In genomic region chr16:66605177-66605999, GRCh38 we compare ENCODE assay signal across 8 cellular contexts. TPM values are rescaled to one million over a fixed set of nuclear protein-coding genes. Genes with fewer than 3 reads are reported as not detected.
DNase-seq lines count a peak whose midpoint lies in the region; ATAC-seq and TF ChIP-seq lines count a peak whose summit lies in the region.

No MANE protein-coding gene starts in this region.

- H3K4me3 ChIP-seq in endodermal cell (ENCODE audit: low read length) (peak overlapping the region; percentile 87), mucosa of descending colon (peak overlapping the region; percentile 34), thoracic aorta (peak overlapping the region; percentile 90)

- TF ChIP-seq CTCF in WTC11 (IDR thresholded peaks at IDR 0.05) (no peak), endodermal cell (conservative IDR thresholded peaks at IDR 0.05) (no peak), mucosa of descending colon (IDR thresholded peaks at IDR 0.05) (no peak), thoracic aorta (IDR thresholded peaks at IDR 0.05) (no peak)

- H3K36me3 ChIP-seq in endodermal cell (ENCODE audit: control insufficient read depth, insufficient read depth, low read length) (peaks cover 33% of the 10 kb centered on the region), mucosa of descending colon (ENCODE audit: low read depth) (no peaks in the 10 kb centered on the region), thoracic aorta (peaks cover 10% of the 10 kb centered on the region)

- H3K27ac Mint-ChIP-seq in WTC11 (no peak overlapping the region), endodermal cell (no peak overlapping the region)

- CTCF ChIA-PET in WTC11 (lab: Charles Lee) = no interaction called here

- H3K36me3 Mint-ChIP-seq in WTC11 (peaks cover 8% of the 10 kb centered on the region; the same call in 1 of the 2 replicates), endodermal cell (ENCODE audit: low read depth) (peaks cover 9% of the 10 kb centered on the region)

- H3K27me3 ChIP-seq in endodermal cell (ENCODE audit: control insufficient read depth, insufficient read depth, low read length, poor library complexity, severe bottlenecking) = no peaks in the 10 kb centered on the region
- no peaks in the 10 kb centered on the region for H3K27me3 ChIP-seq in thoracic aorta (replicated peaks; ENCODE audit: insufficient read depth)

- DNase-seq in WTC11 (ENCODE audit: low spot score) (peak; percentile 60), endodermal cell (peak; percentile 83), mucosa of descending colon (peak; percentile 46 to 67 (median 65)), thoracic aorta (ENCODE audit: low spot score) (no peak)
- no peak for DNase-seq in activated CD4-positive, CD25-positive, alpha-beta regulatory T cell (lab: John Stamatoyannopoulos, UW)

- ATAC-seq in GM18511 (IDR thresholded peaks at IDR 0.05; ENCODE audit: unreplicated experiment) = peak; percentile 14
- peak; percentile 2 for ATAC-seq in HG03175 (IDR thresholded peaks at IDR 0.05; ENCODE audit: unreplicated experiment)
- ATAC-seq in WTC11 = no peak; the same call in 1 of the 2 replicates
- peak; percentile 37 for ATAC-seq in mucosa of descending colon
- ATAC-seq in thoracic aorta (ENCODE audit: insufficient number of reproducible peaks, low FRiP score, low read depth) = peak; percentile 37
- ATAC-seq in GM21526 (IDR thresholded peaks at IDR 0.05; ENCODE audit: low FRiP score, unreplicated experiment) = no peak

- H3K4me1 Mint-ChIP-seq in WTC11 = peaks cover 31% of the 10 kb centered on the region
- peaks cover 26% of the 10 kb centered on the region for H3K4me1 Mint-ChIP-seq in endodermal cell

- H3K9me3 ChIP-seq in endodermal cell (ENCODE audit: control insufficient read depth, low read length) (no peaks in the 10 kb centered on the region), mucosa of descending colon (no peaks in the 10 kb centered on the region), thoracic aorta (no peaks in the 10 kb centered on the region)

- H3K9me3 Mint-ChIP-seq in WTC11 (no peaks in the 10 kb centered on the region), endodermal cell (no peaks in the 10 kb centered on the region)

- H3K4me1 ChIP-seq in endodermal cell (ENCODE audit: control insufficient read depth, insufficient read depth, low read length) = peaks cover 12% of the 10 kb centered on the region
- peaks cover 17% of the 10 kb centered on the region for H3K4me1 ChIP-seq in mucosa of descending colon (ENCODE audit: low read depth)
- peaks cover 9 to 25% of the 10 kb centered on the region in 2 donors for H3K4me1 ChIP-seq in thoracic aorta (ENCODE audit: control insufficient read depth in 1 of 2, low read depth in 2 of 2)

- H3K27me3 Mint-ChIP-seq in WTC11 (ENCODE audit: low read depth) (peaks cover 6% of the 10 kb centered on the region; the same call in 1 of the 2 replicates), endodermal cell (ENCODE audit: insufficient read depth) (peaks cover 7% of the 10 kb centered on the region)

- POLR2A ChIA-PET in WTC11 (lab: Charles Lee) = no interaction called here

- peak overlapping the region; percentile 63 for H3K9ac ChIP-seq in endodermal cell (ENCODE audit: extremely low read depth, low read length, poor library complexity, severe bottlenecking)

- intact Hi-C loops in mucosa of descending colon (cut with DNase I, micrococcal nuclease) = loop anchor here in 1 of 2 donors (10.0 kb wide), 1 partner anchor 201 kb away; no protein-coding TSS in a partner anchor

- WGBS in endodermal cell (ENCODE audit: insufficient coverage in 1 of 2, insufficient read length in 1 of 2), 2 experiments = 5 to 20% methylated on average over 1 to 62 of the region's 62 CpGs

- H3K27ac ChIP-seq in endodermal cell (ENCODE audit: low read depth, low read length) = peak overlapping the region; percentile 38
- H3K27ac ChIP-seq in thoracic aorta = peak overlapping the region; percentile 80 to 83

- peak overlapping the region; percentile 56 for H3K4me3 Mint-ChIP-seq in WTC11
- peak overlapping the region; percentile 72 for H3K4me3 Mint-ChIP-seq in endodermal cell

TF ChIP-seq in WTC11, 78 proteins besides CTCF, POLR2A, EP300 and RAD21:
- TF ChIP-seq ZNF671 (CRISPR knock-in tag; IDR thresholded peaks at IDR 0.05) (no peak), ZNF121 (CRISPR knock-in tag; IDR thresholded peaks at IDR 0.05) (peak; percentile 21; the same call in 1 of the 2 replicates), NR3C1 (CRISPR knock-in tag; conservative IDR thresholded peaks at IDR 0.05; ENCODE audit: low read depth) (0 out of 2 replicates have a peak, but pooled peaks have one; percentile 32), GTF2I (CRISPR knock-in tag; conservative IDR thresholded peaks at IDR 0.05) (peak; percentile 66)

RNA-seq across cellular contexts. Expression of gene CMTM3, which starts 0.9 kb away (rescaled TPM):
- 19.1 to 29.1 TPM (median 28.2 TPM) in 3 replicates for total RNA-seq in WTC11 (2021)
- 10 to 100 TPM; 44.2 to 48.5 TPM for total RNA-seq in endodermal cell
- polyA plus RNA-seq in endodermal cell (2013, experiment 1 of 2) = 66.9 TPM
- polyA plus RNA-seq in endodermal cell (2013, experiment 2 of 2) = 60.5 TPM
- total RNA-seq in mucosa of descending colon = 10 to 100 TPM in 1 of 3 donors, 1 to 10 TPM in 2; 3.1 to 15.9 (median 9.3) TPM
- 10 to 100 TPM; 16.6 to 20.7 TPM for total RNA-seq in thoracic aorta

RNA-seq across cellular contexts. Expression of gene CMTM2, which starts 26.1 kb away (rescaled TPM):
- total RNA-seq in WTC11 (2021) = not detected in 3 replicates
- not detected for total RNA-seq in endodermal cell
- polyA plus RNA-seq in endodermal cell (2013, experiment 1 of 2) = not detected
- polyA plus RNA-seq in endodermal cell (2013, experiment 2 of 2) = not detected
- total RNA-seq in mucosa of descending colon = under 1 TPM in 1 of 3 donors, not detected in 2; 0.46 TPM
- 1 to 10 TPM in 1 of 2 donors, not detected in 1; 1.7 TPM for total RNA-seq in thoracic aorta

RNA-seq across cellular contexts. Expression of gene CMTM1, which starts 39.1 kb away (rescaled TPM):
- total RNA-seq in WTC11 (2021) (1.6 to 3.5 TPM (median 2.5 TPM) in 3 replicates), endodermal cell (1 to 10 TPM; 3.8 to 5.3 TPM), mucosa of descending colon (1 to 10 TPM; 3.1 to 6.1 (median 4.8) TPM), thoracic aorta (1 to 10 TPM in 1 of 2 donors, under 1 TPM in 1; 0.81 to 7.5 TPM)
- polyA plus RNA-seq in endodermal cell (2013, experiment 1 of 2) = 4.9 TPM
- polyA plus RNA-seq in endodermal cell (2013, experiment 2 of 2) = 3.4 TPM

RNA-seq across cellular contexts. Expression of gene CKLF, which starts 53.0 kb away (rescaled TPM):
- total RNA-seq in WTC11 (2021) (21.0 to 23.9 TPM (median 23.8 TPM) in 3 replicates), endodermal cell (10 to 100 TPM; 22.5 to 40.7 TPM), mucosa of descending colon (10 to 100 TPM; 26.9 to 42.0 (median 29.1) TPM), thoracic aorta (10 to 100 TPM; 23.4 to 39.8 TPM)
- 38.0 TPM for polyA plus RNA-seq in endodermal cell (2013, experiment 1 of 2)
- polyA plus RNA-seq in endodermal cell (2013, experiment 2 of 2) = 36.9 TPM

RNA-seq across cellular contexts. Expression of gene TK2, which starts 55.5 kb away (rescaled TPM):
- total RNA-seq in WTC11 (2021) (5.0 to 7.6 TPM (median 6.7 TPM) in 3 replicates), endodermal cell (10 to 100 TPM in 1 of 2 donors, 1 to 10 TPM in 1; 7.9 to 11.5 TPM), mucosa of descending colon (10 to 100 TPM; 14.4 to 29.4 (median 17.8) TPM), thoracic aorta (10 to 100 TPM; 41.7 to 55.5 TPM)
- 11.3 TPM for polyA plus RNA-seq in endodermal cell (2013, experiment 1 of 2)
- polyA plus RNA-seq in endodermal cell (2013, experiment 2 of 2) = 10.2 TPM

Comparison
In these comparisons a context has a peak if more than half of its experiments do, and no peak if none do; other contexts are left out.
1. ATAC-seq: peak in GM18511 (single experiment), HG03175 (single experiment), mucosa of descending colon (single experiment) and thoracic aorta (single experiment); none in WTC11 (single experiment) and GM21526 (single experiment).
2. DNase-seq: peak in WTC11 (single experiment), endodermal cell (single experiment) and mucosa of descending colon (3 of 3); none in thoracic aorta (single experiment) and activated CD4-positive, CD25-positive, alpha-beta regulatory T cell (0 of 4).
3. H3K4me3 ChIP-seq: peak in every context shown above with its lines; median percentile 90 in thoracic aorta; 87 in endodermal cell; 34 in mucosa of descending colon.